In the genomic region with DNA sequence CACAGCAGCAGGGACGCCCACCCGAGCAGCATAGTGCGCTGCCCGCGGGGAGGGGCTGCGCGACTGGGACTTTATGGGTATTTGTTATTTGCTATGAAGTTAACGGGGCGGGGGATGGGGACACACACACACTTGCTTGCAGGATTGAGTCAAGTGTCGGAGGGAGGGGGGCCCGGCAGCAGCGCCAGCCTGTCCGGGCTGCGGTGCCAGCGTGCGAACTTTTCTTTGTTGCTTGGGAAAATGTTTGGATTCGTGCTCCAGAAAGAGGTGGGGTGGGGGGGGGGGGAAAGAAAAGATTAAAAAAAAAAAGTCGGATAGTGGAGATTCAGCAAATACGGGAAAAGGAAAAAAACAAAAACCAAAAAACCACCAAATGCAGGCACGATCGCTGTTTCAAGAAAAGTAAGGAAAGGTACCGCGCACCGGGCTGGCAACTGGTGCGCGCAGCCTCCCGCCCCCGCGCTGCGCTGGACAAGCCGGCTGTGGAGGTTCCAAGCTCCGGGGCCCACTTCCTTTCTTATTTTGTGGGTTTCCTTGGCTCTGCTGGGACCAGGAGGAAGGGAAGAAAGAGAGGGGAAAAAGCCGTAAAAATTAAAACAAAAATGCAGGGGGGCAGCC, we compare ENCODE assay signal across 8 cellular contexts. TPM values are rescaled to one million over a fixed set of nuclear protein-coding genes. Genes with fewer than 3 reads are reported as not detected.
DNase-seq lines count a peak whose midpoint lies in the region; ATAC-seq and TF ChIP-seq lines count a peak whose summit lies in the region.

No MANE protein-coding gene starts in this region.

- no peak for ATAC-seq in HG02981 (IDR thresholded peaks at IDR 0.05; ENCODE audit: unreplicated experiment)

- H3K4me1 ChIP-seq in HAP-1 (no peaks in the 10 kb centered on the region), skeletal muscle tissue (ENCODE audit: control insufficient read depth in 3 of 3, insufficient read depth in 3 of 3, low read length in 3 of 3) (peaks cover 18 to 22% (median 19%) of the 10 kb centered on the region in 3 donors)

- H3K4me3 ChIP-seq in HAP-1 (peak overlapping the region; percentile 4; the same call in 1 of the 2 replicates), astrocyte of the spinal cord (ENCODE audit: low read depth, low read length) (peak overlapping the region; percentile 56), iPS-18c (ENCODE audit: insufficient read depth, low read depth, low read length) (peak overlapping the region; percentile 75), skeletal muscle tissue (ENCODE audit: low read length in 3 of 3) (peak overlapping the region; percentile 75 to 80 (median 77))

- TF ChIP-seq CTCF in astrocyte of the spinal cord (IDR thresholded peaks at IDR 0.05; ENCODE audit: low read depth, low read length), result no peak

- H3K36me3 ChIP-seq in HAP-1 (replicated peaks) (no peaks in the 10 kb centered on the region), skeletal muscle tissue (ENCODE audit: control insufficient read depth in 3 of 3, insufficient read depth in 3 of 3, low read length in 3 of 3) (no peaks in the 10 kb centered on the region)

- H3K27ac ChIP-seq in skeletal muscle tissue (ENCODE audit: low read depth, low read length), result peak overlapping the region; percentile 38

- H3K9me3 ChIP-seq in HAP-1 (no peaks in the 10 kb centered on the region; the same call in 1 of the 2 replicates), iPS-18c (ENCODE audit: control insufficient read depth, insufficient read depth, low read length) (no peaks in the 10 kb centered on the region), skeletal muscle tissue (ENCODE audit: control insufficient read depth in 3 of 3, low read length in 3 of 3) (no peaks in the 10 kb centered on the region)

- DNase-seq in HAP-1 (ENCODE audit: low spot score in 2 of 2) (no peak), astrocyte of the spinal cord (ENCODE audit: low read depth, low spot score) (peak; percentile 14), LoVo (ENCODE audit: low spot score) (no peak), A172 (ENCODE audit: low spot score) (no peak)
- no peak for DNase-seq in stimulated activated CD4-positive, alpha-beta T cell treated with anti-CD3 and anti-CD28 coated beads, Interleukin-2, amount 100 ng/mL, for 48 hours

- H3K9ac ChIP-seq in skeletal muscle tissue (ENCODE audit: low read depth in 1 of 3, low read length in 3 of 3), result peak overlapping the region; percentile 58 to 78 (median 61)

- in situ Hi-C loops in HAP-1 (cut with MboI; ENCODE audit: low sequenced_read_pairs), result no loop called here
- in situ Hi-C loops in astrocyte of the spinal cord (cut with HindIII; ENCODE audit: low sequenced_read_pairs), result no loop called here

- H3K27me3 ChIP-seq in HAP-1 (ENCODE audit: low read depth) (peaks cover 86% of the 10 kb centered on the region), skeletal muscle tissue (ENCODE audit: control insufficient read depth in 3 of 3, insufficient read depth in 3 of 3, low read length in 3 of 3) (peaks cover 15 to 34% (median 28%) of the 10 kb centered on the region in 3 donors)

RNA-seq across cellular contexts. Expression of a gene that starts 0.4 kb away (rescaled TPM):
- 15.7 TPM for total RNA-seq in skeletal muscle tissue
- 0.02 and 0.10 TPM in 2 replicates for total RNA-seq in A172 (2014; rRNA removed; shearing (Covaris generic))

Comparison
In these comparisons a context has a peak if more than half of its experiments do, and no peak if none do; other contexts are left out.
1. H3K4me3 ChIP-seq: peak in every context shown above with its lines; median percentile 77 in skeletal muscle tissue; 75 in iPS-18c; 56 in astrocyte of the spinal cord; 4 in HAP-1.
2. RNA of a gene that starts 0.4 kb away (total RNA-seq): 15.7 TPM in skeletal muscle tissue (single experiment); 0.02 to 0.10 TPM in A172; every median in the first group is over 10 times any median in the second.